In the genomic region with DNA sequence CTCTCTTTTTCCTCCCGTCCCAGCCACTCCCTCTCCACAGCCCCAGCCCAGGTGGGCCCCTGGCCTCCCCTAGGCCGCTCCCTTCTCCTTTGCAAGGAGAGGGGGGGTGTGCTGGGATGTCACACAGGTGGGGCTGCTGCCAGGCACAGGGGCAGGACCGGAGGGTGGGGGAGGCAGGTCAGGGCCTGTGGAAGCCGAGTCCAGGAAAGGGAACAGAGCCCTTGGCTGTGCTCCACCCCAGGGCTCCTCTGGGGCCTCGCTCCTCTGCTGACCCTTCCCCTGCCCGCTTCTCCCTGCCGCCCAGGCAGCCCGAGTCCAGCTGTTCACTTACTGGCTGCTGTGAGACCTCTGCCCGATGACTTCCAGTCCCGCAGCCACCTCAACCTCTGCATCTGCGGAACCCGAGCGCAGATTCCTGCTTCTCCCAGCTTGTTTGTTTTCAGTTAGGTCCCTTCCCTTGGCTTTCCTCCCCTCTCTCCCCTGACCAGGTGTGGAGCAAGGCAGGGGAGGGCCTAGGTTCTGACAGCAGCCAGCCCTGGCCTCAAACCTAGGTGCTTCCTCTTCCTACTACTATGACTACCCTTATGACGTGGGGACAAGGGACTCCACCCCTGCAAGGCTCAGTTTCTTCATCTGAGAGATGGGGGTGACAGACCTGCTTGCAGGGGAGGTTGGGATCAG, we compare ENCODE assay signal across 28 cellular contexts. TPM values are rescaled to one million over a fixed set of nuclear protein-coding genes. Genes with fewer than 3 reads are reported as not detected.
A peak's percentile ranks its signal among the peaks of the same experiment; 100 is the strongest.
DNase-seq lines count a peak whose midpoint lies in the region; ATAC-seq, FAIRE-seq and TF ChIP-seq lines count a peak whose summit lies in the region.
"Had no signal": no experiment of that assay in that cellular context is flagged by ENCODE, and none has a peak within 500 bp of the region (broad histone marks: within the 10 kb centered on the region; RNA-seq: fewer than 3 reads in every experiment).

No MANE protein-coding gene starts in this region.

- no peak for FAIRE-seq in HTR-8/SVneo (lab: Jason Lieb, UNC)
- FAIRE-seq: D721Med had no signal

- no peak overlapping the region for H3K27ac Mint-ChIP-seq in CD14-positive monocyte
- H3K27ac Mint-ChIP-seq in GM23338 = no peak overlapping the region
- H3K27ac Mint-ChIP-seq in CD8-positive, alpha-beta T cell = no peak overlapping the region
- H3K27ac Mint-ChIP-seq: activated CD4-positive, alpha-beta T cell treated with anti-CD3 and anti-CD28 coated beads, Interleukin-2, amount 10 ng/mL, durations not matched to agents 24 days and 14 days; activated naive CD4-positive, alpha-beta T cell treated with anti-CD3 and anti-CD28 coated beads, Interleukin-2, amount 50 U/mL, for 72 hours had no signal

- H3K4me3 ChIP-seq in GM23338 (no peak overlapping the region), coronary artery (no peak overlapping the region), osteoblast (ENCODE audit: insufficient read depth, low read length) (no peak overlapping the region)
- no peak overlapping the region for H3K4me3 ChIP-seq in CD8-positive, alpha-beta T cell (ENCODE audit: low read depth, low read length)
- H3K4me3 ChIP-seq: BLaER1, GM23248 had no signal

- peaks cover 18 to 44% (median 24%) of the 10 kb centered on the region in 3 donors for H3K27me3 Mint-ChIP-seq in CD14-positive monocyte (ENCODE audit: low read depth in 3 of 3)
- peaks cover 24% of the 10 kb centered on the region for H3K27me3 Mint-ChIP-seq in GM23338 (ENCODE audit: insufficient read depth, low read depth, poor library complexity)
- H3K27me3 Mint-ChIP-seq in CD8-positive, alpha-beta T cell (ENCODE audit: low read depth) = peaks cover 51% of the 10 kb centered on the region

- H3K4me1 ChIP-seq in GM23338 (ENCODE audit: insufficient read depth) = no peaks in the 10 kb centered on the region; the same call in 1 of the 2 replicates
- H3K4me1 ChIP-seq in osteoblast (ENCODE audit: insufficient read depth, low read length) = no peaks in the 10 kb centered on the region
- no peaks in the 10 kb centered on the region for H3K4me1 ChIP-seq in CD8-positive, alpha-beta T cell (ENCODE audit: insufficient read depth, low read length)
- H3K4me1 ChIP-seq: BLaER1 had no signal

- intact Hi-C loops in CD14-positive monocyte (cut with micrococcal nuclease) = no loop called here
- intact Hi-C loops in CD8-positive, alpha-beta T cell (cut with DNase I, micrococcal nuclease) = no loop called here

- H3K36me3 Mint-ChIP-seq in CD14-positive monocyte (no peaks in the 10 kb centered on the region), GM23338 (ENCODE audit: low read depth) (peaks cover 3% of the 10 kb centered on the region; the same call in 1 of the 3 replicates)
- no peaks in the 10 kb centered on the region for H3K36me3 Mint-ChIP-seq in CD8-positive, alpha-beta T cell
- H3K36me3 Mint-ChIP-seq: activated naive CD4-positive, alpha-beta T cell treated with anti-CD3 and anti-CD28 coated beads, Interleukin-2, amount 50 U/mL, for 72 hours had no signal

- TF ChIP-seq CTCF in CD14-positive monocyte (IDR thresholded peaks at IDR 0.05) = no peak
- no peak for TF ChIP-seq CTCF in GM23338 (conservative IDR thresholded peaks at IDR 0.05; ENCODE audit: low read depth in 2 of 2)
- TF ChIP-seq CTCF in coronary artery (IDR thresholded peaks at IDR 0.05) = no peak
- no peak for TF ChIP-seq CTCF in osteoblast (IDR thresholded peaks at IDR 0.05; ENCODE audit: extremely low read depth, low read depth, low read length)
- TF ChIP-seq CTCF in CD8-positive, alpha-beta T cell (IDR thresholded peaks at IDR 0.05) = no peak

- CTCF ChIA-PET in CD8-positive, alpha-beta T cell (lab: Charles Lee) = no interaction called here

- no peak overlapping the region for H3K4me3 Mint-ChIP-seq in CD14-positive monocyte
- no peak overlapping the region; the same call in 2 of the 3 replicates for H3K4me3 Mint-ChIP-seq in GM23338
- H3K4me3 Mint-ChIP-seq in CD8-positive, alpha-beta T cell = no peak overlapping the region
- H3K4me3 Mint-ChIP-seq: activated CD4-positive, alpha-beta T cell treated with anti-CD3 and anti-CD28 coated beads, Interleukin-2, amount 10 ng/mL, durations not matched to agents 24 days and 14 days had no signal

- H3K36me3 ChIP-seq in GM23338 (ENCODE audit: insufficient read depth) (no peaks in the 10 kb centered on the region), osteoblast (ENCODE audit: insufficient read depth, low read length) (no peaks in the 10 kb centered on the region)
- H3K36me3 ChIP-seq in CD8-positive, alpha-beta T cell (ENCODE audit: insufficient read depth, low read length) = no peaks in the 10 kb centered on the region
- H3K36me3 ChIP-seq: BLaER1, WERI-Rb-1 had no signal

- no peaks in the 10 kb centered on the region for H3K9me3 ChIP-seq in osteoblast (ENCODE audit: low read depth, low read length)
- no peaks in the 10 kb centered on the region for H3K9me3 ChIP-seq in CD8-positive, alpha-beta T cell (ENCODE audit: low read length)
- H3K9me3 ChIP-seq: BLaER1 had no signal

- no peaks in the 10 kb centered on the region for H3K79me2 ChIP-seq in GM23338 (replicated peaks; ENCODE audit: insufficient read depth)
- no peaks in the 10 kb centered on the region for H3K79me2 ChIP-seq in osteoblast (ENCODE audit: insufficient read depth, low read length)

- H3K27me3 ChIP-seq in GM23338 (ENCODE audit: insufficient read depth) (no peaks in the 10 kb centered on the region), osteoblast (ENCODE audit: insufficient read depth, low read length) (peaks cover 17% of the 10 kb centered on the region)
- H3K27me3 ChIP-seq in CD8-positive, alpha-beta T cell (ENCODE audit: insufficient read depth, low read length) = peaks cover 5% of the 10 kb centered on the region
- H3K27me3 ChIP-seq: BLaER1 had no signal

- peak; percentile 40 for DNase-seq in CD14-positive monocyte (ENCODE audit: low spot score)
- no peak for DNase-seq in GM23338 (ENCODE audit: low spot score)
- DNase-seq in coronary artery (ENCODE audit: low spot score) = peak; percentile 55
- peak; percentile 78 for DNase-seq in osteoblast (ENCODE audit: insufficient read length, low spot score, missing footprints)
- DNase-seq in HTR-8/SVneo (ENCODE audit: insufficient read length, low spot score) = no peak
- no peak for DNase-seq in CD8-positive, alpha-beta T cell
- DNase-seq in stimulated activated naive CD4-positive, alpha-beta T cell (lab: John Stamatoyannopoulos, UW) = no peak
- DNase-seq: ACHN; activated CD4-positive, alpha-beta T cell treated with anti-CD3 and anti-CD28 coated beads, Interleukin-2, amount 10 ng/mL, durations not matched to agents 24 days and 14 days; anterior cingulate cortex; central memory CD4-positive, alpha-beta T cell; GM23248; head of caudate nucleus; KBM-7; MM.1S; OCI-M1; stimulated activated CD4-positive, alpha-beta T cell treated with anti-CD3 and anti-CD28 coated beads, Interleukin-1b, Interleukin-23, amount 100 ng/mL, for 48 hours; substantia nigra; WERI-Rb-1 had no signal

- H3K4me2 ChIP-seq in GM23338 (no peak overlapping the region), osteoblast (ENCODE audit: insufficient read depth, low read length) (no peak overlapping the region)
- H3K4me2 ChIP-seq: BLaER1 had no signal

- H3K4me1 Mint-ChIP-seq in CD14-positive monocyte (no peaks in the 10 kb centered on the region), GM23338 (peaks cover 39% of the 10 kb centered on the region)
- no peaks in the 10 kb centered on the region for H3K4me1 Mint-ChIP-seq in CD8-positive, alpha-beta T cell (ENCODE audit: low read depth)
- H3K4me1 Mint-ChIP-seq: activated CD4-positive, alpha-beta T cell treated with anti-CD3 and anti-CD28 coated beads, Interleukin-2, amount 10 ng/mL, durations not matched to agents 24 days and 14 days had no signal

- H3F3A ChIP-seq in GM23338 (replicated peaks; ENCODE audit: low read depth) = no peaks in the 10 kb centered on the region

- POLR2A ChIA-PET in CD8-positive, alpha-beta T cell (lab: Charles Lee) = no interaction called here

- H2AFZ ChIP-seq in GM23338 = no peak overlapping the region; the same call in 1 of the 2 replicates
- no peak overlapping the region for H2AFZ ChIP-seq in osteoblast (ENCODE audit: low read length)
- H2AFZ ChIP-seq: GM23248 had no signal

- H3K27ac ChIP-seq in GM23338 (ENCODE audit: low read depth) (no peak overlapping the region), coronary artery (no peak overlapping the region), osteoblast (ENCODE audit: low read depth, low read length) (no peak overlapping the region)
- no peak overlapping the region for H3K27ac ChIP-seq in CD8-positive, alpha-beta T cell (ENCODE audit: low read depth, low read length)
- H3K27ac ChIP-seq: BLaER1, GM23248, WERI-Rb-1 had no signal

- H4K20me1 ChIP-seq in GM23338 (replicated peaks; ENCODE audit: insufficient read depth) (no peaks in the 10 kb centered on the region), osteoblast (ENCODE audit: insufficient read depth, low read length) (no peaks in the 10 kb centered on the region)
- H4K20me1 ChIP-seq: BLaER1 had no signal

- H3K9me3 Mint-ChIP-seq in CD14-positive monocyte (peaks cover 0 to 5% (median 0%) of the 10 kb centered on the region in 7 donors), GM23338 (no peaks in the 10 kb centered on the region; the same call in 2 of the 3 replicates)
- H3K9me3 Mint-ChIP-seq in CD8-positive, alpha-beta T cell = no peaks in the 10 kb centered on the region
- H3K9me3 Mint-ChIP-seq: activated CD4-positive, alpha-beta T cell treated with anti-CD3 and anti-CD28 coated beads, Interleukin-2, amount 10 ng/mL, durations not matched to agents 24 days and 14 days; activated naive CD4-positive, alpha-beta T cell treated with anti-CD3 and anti-CD28 coated beads, Interleukin-2, amount 50 U/mL, for 72 hours had no signal

- H3K9me2 ChIP-seq in GM23338 (ENCODE audit: insufficient read depth) = peaks cover 7% of the 10 kb centered on the region; the same call in 1 of the 2 replicates

- ATAC-seq in GM23338 (peak; percentile 19; the same call in 2 of the 3 replicates), HG02981 (IDR thresholded peaks at IDR 0.05; ENCODE audit: unreplicated experiment) (no peak)
- ATAC-seq in CD8-positive, alpha-beta T cell = no peak

RNA-seq across cellular contexts. Expression of gene KLK11, which starts 0.8 kb away (rescaled TPM):
- polyA plus RNA-seq in CD14-positive monocyte (not detected), GM23338 (2016; fragmentation: Nextera tagmentation; extraction: Ambion mirVana) (0.28 TPM in 1 of 2 replicates, not detected in the other)
- total RNA-seq in GM23338 (2014; rRNA removed; shearing (Covaris generic)) = not detected in 2 replicates
- not detected in 2 replicates for total RNA-seq in osteoblast
- not detected for total RNA-seq in CD8-positive, alpha-beta T cell
- total RNA-seq: activated CD4-positive, alpha-beta T cell treated with anti-CD3 and anti-CD28 coated beads, Interleukin-2, amount 10 ng/mL, durations not matched to agents 24 days and 14 days; activated naive CD4-positive, alpha-beta T cell treated with anti-CD3 and anti-CD28 coated beads, Interleukin-2, amount 50 U/mL, for 72 hours; dermis microvascular lymphatic vessel endothelial cell; GM23248; HT1080; lung microvascular endothelial cell; pulmonary artery endothelial cell; skeletal muscle tissue had no signal
- polyA plus RNA-seq: GM23248 had no signal

RNA-seq across cellular contexts. Expression of gene KLK12, which starts 7.5 kb away (rescaled TPM):
- polyA plus RNA-seq in CD14-positive monocyte = not detected
- not detected in 2 replicates for total RNA-seq in GM23338 (2014; rRNA removed; shearing (Covaris generic))
- polyA plus RNA-seq in GM23338 (2016; fragmentation: Nextera tagmentation; extraction: Ambion mirVana) = not detected in 2 replicates
- total RNA-seq in osteoblast = not detected in 2 replicates
- total RNA-seq in CD8-positive, alpha-beta T cell = not detected
- total RNA-seq: activated CD4-positive, alpha-beta T cell treated with anti-CD3 and anti-CD28 coated beads, Interleukin-2, amount 10 ng/mL, durations not matched to agents 24 days and 14 days; activated naive CD4-positive, alpha-beta T cell treated with anti-CD3 and anti-CD28 coated beads, Interleukin-2, amount 50 U/mL, for 72 hours; dermis microvascular lymphatic vessel endothelial cell; GM23248; HT1080; lung microvascular endothelial cell; pulmonary artery endothelial cell; skeletal muscle tissue had no signal
- polyA plus RNA-seq: GM23248 had no signal

RNA-seq across cellular contexts. Expression of gene KLK10, which starts 7.8 kb away (rescaled TPM):
- polyA plus RNA-seq in CD14-positive monocyte (not detected), GM23338 (2016; fragmentation: Nextera tagmentation; extraction: Ambion mirVana) (6.0 and 6.1 TPM in 2 replicates)
- 4.9 and 6.6 TPM in 2 replicates for total RNA-seq in GM23338 (2014; rRNA removed; shearing (Covaris generic))
- not detected in 2 replicates for total RNA-seq in osteoblast
- total RNA-seq in CD8-positive, alpha-beta T cell = not detected
- total RNA-seq: activated CD4-positive, alpha-beta T cell treated with anti-CD3 and anti-CD28 coated beads, Interleukin-2, amount 10 ng/mL, durations not matched to agents 24 days and 14 days; activated naive CD4-positive, alpha-beta T cell treated with anti-CD3 and anti-CD28 coated beads, Interleukin-2, amount 50 U/mL, for 72 hours; GM23248; HT1080; lung microvascular endothelial cell; pulmonary artery endothelial cell had no signal
- polyA plus RNA-seq: GM23248 had no signal

RNA-seq across cellular contexts. Expression of gene KLK8, which starts 25.9 kb away (rescaled TPM):
- polyA plus RNA-seq in CD14-positive monocyte (not detected), GM23338 (2016; fragmentation: Nextera tagmentation; extraction: Ambion mirVana) (14.6 and 17.0 TPM in 2 replicates)
- 4.6 and 4.9 TPM in 2 replicates for total RNA-seq in GM23338 (2014; rRNA removed; shearing (Covaris generic))
- not detected in 2 replicates for total RNA-seq in osteoblast
- total RNA-seq in CD8-positive, alpha-beta T cell = not detected
- total RNA-seq: activated CD4-positive, alpha-beta T cell treated with anti-CD3 and anti-CD28 coated beads, Interleukin-2, amount 10 ng/mL, durations not matched to agents 24 days and 14 days; activated naive CD4-positive, alpha-beta T cell treated with anti-CD3 and anti-CD28 coated beads, Interleukin-2, amount 50 U/mL, for 72 hours; dermis microvascular lymphatic vessel endothelial cell; GM23248; HT1080; lung microvascular endothelial cell; pulmonary artery endothelial cell; skeletal muscle tissue had no signal
- polyA plus RNA-seq: GM23248 had no signal

RNA-seq across cellular contexts. Expression of gene KLK13, which starts 37.6 kb away (rescaled TPM):
- polyA plus RNA-seq in CD14-positive monocyte = not detected
- 1.1 and 5.7 TPM in 2 replicates for total RNA-seq in GM23338 (2014; rRNA removed; shearing (Covaris generic))
- polyA plus RNA-seq in GM23338 (2016; fragmentation: Nextera tagmentation; extraction: Ambion mirVana) = 3.6 and 4.5 TPM in 2 replicates
- not detected in 2 replicates for total RNA-seq in osteoblast
- not detected for total RNA-seq in CD8-positive, alpha-beta T cell
- total RNA-seq: activated CD4-positive, alpha-beta T cell treated with anti-CD3 and anti-CD28 coated beads, Interleukin-2, amount 10 ng/mL, durations not matched to agents 24 days and 14 days; activated naive CD4-positive, alpha-beta T cell treated with anti-CD3 and anti-CD28 coated beads, Interleukin-2, amount 50 U/mL, for 72 hours; dermis microvascular lymphatic vessel endothelial cell; GM23248; HT1080; lung microvascular endothelial cell; pulmonary artery endothelial cell; skeletal muscle tissue had no signal

Comparison
In these comparisons a context has a peak if more than half of its experiments do, and no peak if none do; other contexts are left out.
1. DNase-seq: peak in CD14-positive monocyte (single experiment), coronary artery (single experiment) and osteoblast (single experiment); none in GM23338 (single experiment), HTR-8/SVneo (single experiment), CD8-positive, alpha-beta T cell (0 of 7) and stimulated activated naive CD4-positive, alpha-beta T cell (0 of 6).